ENCODE assay signal across 9 cellular contexts in the genomic region with DNA sequence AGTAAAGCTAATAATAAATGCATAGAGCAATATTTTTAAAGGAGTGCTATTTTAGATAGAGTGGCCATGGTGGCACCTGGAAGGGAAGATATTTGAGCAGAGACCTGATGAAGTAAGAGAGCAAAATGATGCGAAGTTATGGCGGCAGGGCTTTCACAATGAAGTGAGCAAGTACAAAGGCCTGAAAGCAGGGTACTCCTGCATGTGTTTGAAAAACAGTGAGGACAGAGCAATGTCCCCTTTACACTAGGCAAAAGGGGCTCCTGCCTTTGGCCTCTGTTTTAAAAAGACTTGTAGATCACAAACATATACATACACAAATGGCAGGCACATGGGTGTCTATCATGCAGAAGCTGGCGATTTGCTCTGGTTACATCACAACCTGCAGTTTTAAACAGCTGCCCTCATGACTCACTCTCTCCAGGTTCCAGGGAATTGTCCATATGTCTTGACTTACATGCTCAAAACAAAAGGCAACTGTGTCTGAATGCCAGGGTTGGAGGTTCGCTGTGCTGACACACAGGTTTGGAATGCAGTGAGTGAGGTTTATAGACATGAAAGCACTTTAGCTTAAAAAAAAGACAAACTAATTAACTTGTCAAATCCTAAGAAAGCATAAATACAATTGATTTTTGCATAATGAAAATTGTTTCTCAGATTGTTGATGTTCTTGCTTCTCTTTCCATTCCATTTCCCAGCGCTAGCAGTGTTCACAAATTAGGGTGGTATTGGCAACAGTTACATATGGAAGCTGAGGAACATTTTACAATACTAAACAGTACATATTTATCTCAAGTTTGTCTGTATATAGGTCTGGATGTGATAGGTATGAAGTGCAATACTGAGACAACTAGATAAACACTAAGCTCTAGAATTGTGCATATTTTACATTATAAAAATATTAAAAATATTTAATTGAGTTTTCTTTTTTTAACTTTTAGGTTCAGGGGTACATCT.
DNase-seq lines count a peak whose midpoint lies in the region; ATAC-seq and TF ChIP-seq lines count a peak whose summit lies in the region.
"Had no signal": no experiment of that assay in that cellular context is flagged by ENCODE, and none has a peak within 500 bp of the region (broad histone marks: within the 10 kb centered on the region; RNA-seq: fewer than 3 reads in every experiment).

No MANE protein-coding gene starts in this region.

- H3K9me3 ChIP-seq in BE2C = no peaks in the 10 kb centered on the region

- DNase-seq in AG09309 (ENCODE audit: low read depth) (peak; percentile 91), HPDE6-E6E7 (ENCODE audit: extremely low spot score) (peak; percentile 80), amniotic stem cell (lab: John Stamatoyannopoulos, UW) (peak; percentile 68), islet precursor cell (peak; percentile 98), BE2C (no peak), GM20000 (ENCODE audit: low spot score) (no peak), middle frontal gyrus (ENCODE audit: extremely low spot score, low spot score) (no peak)
- DNase-seq: activated CD4-positive, CD25-positive, alpha-beta regulatory T cell had no signal

- H3K4me3 ChIP-seq in AG09309 (ENCODE audit: control insufficient read depth, low read depth, low read length) (no peak overlapping the region), BE2C (ENCODE audit: low read depth, low read length) (no peak overlapping the region)

- H3K27me3 ChIP-seq in BE2C = no peaks in the 10 kb centered on the region

- ATAC-seq in HG02571 (IDR thresholded peaks at IDR 0.05; ENCODE audit: unreplicated experiment) = no peak

- TF ChIP-seq CTCF in AG09309 (IDR thresholded peaks at IDR 0.05; ENCODE audit: control insufficient read depth, insufficient read depth, low read depth, low read length, missing control alignments) = no peak
- no peak for TF ChIP-seq CTCF in BE2C (IDR thresholded peaks at IDR 0.05; ENCODE audit: low read depth, low read length)
- no peak for TF ChIP-seq CTCF in GM20000 (IDR thresholded peaks at IDR 0.05; ENCODE audit: extremely low read depth, missing control alignments)

- H3K36me3 ChIP-seq in BE2C = no peaks in the 10 kb centered on the region

- H3K4me1 ChIP-seq in BE2C = no peaks in the 10 kb centered on the region

Comparison
In these comparisons a context has a peak if more than half of its experiments do, and no peak if none do; other contexts are left out.
1. DNase-seq: peak in AG09309 (single experiment), HPDE6-E6E7 (single experiment), amniotic stem cell (single experiment) and islet precursor cell (single experiment); none in BE2C (single experiment), GM20000 (single experiment) and middle frontal gyrus (single experiment).